In genomic region chr7:6589829-6590644, GRCh38 we compare ENCODE assay signal across 8 cellular contexts. TPM values are rescaled to one million over a fixed set of nuclear protein-coding genes. Genes with fewer than 3 reads are reported as not detected.
DNase-seq lines count a peak whose midpoint lies in the region; ATAC-seq and TF ChIP-seq lines count a peak whose summit lies in the region.

INTS15 (plus strand) TSS chr7:6590021; CDS start chr7:6590284, 263 bp downstream.

- ATAC-seq in Right ventricle myocardium inferior = peak; percentile 98

- no CpG with 5 or more reads among the region's 107 CpGs for WGBS in trophoblast cell (ENCODE audit: extremely low coverage, insufficient coverage, insufficient read length)
- 0 to 1% methylated on average over 41 to 44 of the region's 107 CpGs for WGBS in tibial nerve, 2 donors

- peak within 1 kb of the TSS; percentile 96 for H3K14ac ChIP-seq in trophoblast cell (ENCODE audit: low read length)

- H2BK5ac ChIP-seq in trophoblast cell (ENCODE audit: low read depth, low read length, poor library complexity) = peak within 1 kb of the TSS; percentile 76

- peak within 1 kb of the TSS; percentile 72 for H2AK5ac ChIP-seq in trophoblast cell (ENCODE audit: low read length)

- H3K9ac ChIP-seq in trophoblast cell (ENCODE audit: low read length) = peak within 1 kb of the TSS; percentile 89

- H3K36me3 ChIP-seq in H7 (replicated peaks; ENCODE audit: control insufficient read depth, insufficient read depth, low read length) = peaks cover 10% of the 10 kb centered on the region
- H3K36me3 ChIP-seq in trophoblast cell (ENCODE audit: control insufficient read depth in 1 of 2, insufficient read depth in 2 of 2, low read length in 2 of 2) = peaks cover 36% of the 10 kb centered on the region in 2 experiments
- H3K36me3 ChIP-seq in tibial nerve = peaks cover 0 to 70% (median 14%) of the 10 kb centered on the region in 3 donors

- no peaks in the 10 kb centered on the region for H3K9me3 Mint-ChIP-seq in activated naive CD8-positive, alpha-beta T cell (ENCODE audit: low read depth)

- intact Hi-C loops in Right ventricle myocardium inferior (cut with DNase I) = loop anchor here (2.0 kb wide), 1 partner anchor 13 kb away; the partner anchor contains the start of gene ZDHHC4

- TF ChIP-seq CTCF in GM10248 (IDR thresholded peaks at IDR 0.05; ENCODE audit: control extremely low read depth, extremely low read depth, low read depth, missing control alignments) (peak; percentile 88), tibial nerve (IDR thresholded peaks at IDR 0.05) (peak; percentile 82 to 99 (median 99))

- peaks cover 6% of the 10 kb centered on the region for H3K79me1 ChIP-seq in trophoblast cell (ENCODE audit: low read length)

- CTCF ChIA-PET in GM10248 (lab: Yijun Ruan, JAX) = interaction anchor here (0.9 to 6.8 kb wide), 14 partner anchors 9 to 268 kb away, joined by 3 to 69 read pairs (median 4); partner anchors contain the start of gene ZDHHC4

- peak within 1 kb of the TSS; percentile 79 for H2BK120ac ChIP-seq in trophoblast cell (ENCODE audit: insufficient read depth, low read length, poor library complexity)

- peak within 1 kb of the TSS; percentile 87 for H3K27ac Mint-ChIP-seq in activated naive CD8-positive, alpha-beta T cell

- H2BK12ac ChIP-seq in trophoblast cell (ENCODE audit: low read length) = no peak within 1 kb of the TSS

- peak within 1 kb of the TSS; percentile 94 for H3K18ac ChIP-seq in trophoblast cell (ENCODE audit: low read length)

- H3K27me3 ChIP-seq in H7 (ENCODE audit: control insufficient read depth, insufficient read depth, low read length) = no peaks in the 10 kb centered on the region
- H3K27me3 ChIP-seq in trophoblast cell (ENCODE audit: insufficient read depth, low read length) = no peaks in the 10 kb centered on the region
- H3K27me3 ChIP-seq in tibial nerve = no peaks in the 10 kb centered on the region

- peak; percentile 92 for DNase-seq in GM10248 (ENCODE audit: extremely low spot score)
- DNase-seq in H7 = peak; percentile 99
- DNase-seq in LoVo (ENCODE audit: low spot score) = peak; percentile 94
- peak; percentile 73 for DNase-seq in SKM-1 treated with dmso at 0.1 percent for 144 hours (lab: John Stamatoyannopoulos, UW; ENCODE audit: unreplicated experiment)
- peak; percentile 90 for DNase-seq in Right ventricle myocardium inferior (ENCODE audit: missing footprints)
- peak; percentile 78 to 93 for DNase-seq in trophoblast cell
- peak; percentile 26 to 43 for DNase-seq in tibial nerve (ENCODE audit: low spot score in 2 of 2)

- peak; percentile 13 to 63 for TF ChIP-seq POLR2A in tibial nerve (IDR thresholded peaks at IDR 0.05)

- no peaks in the 10 kb centered on the region for H3K27me3 Mint-ChIP-seq in activated naive CD8-positive, alpha-beta T cell

- H3K9me3 ChIP-seq in trophoblast cell (ENCODE audit: insufficient read depth, low read depth, low read length) (no peaks in the 10 kb centered on the region), tibial nerve (no peaks in the 10 kb centered on the region)

- peak within 1 kb of the TSS; percentile 90 for H3K4me2 ChIP-seq in trophoblast cell (ENCODE audit: low read length)

- H4K8ac ChIP-seq in trophoblast cell (ENCODE audit: low read depth, low read length) = peak within 1 kb of the TSS; percentile 92

- H4K12ac ChIP-seq in trophoblast cell (ENCODE audit: low read depth, low read length) = peak within 1 kb of the TSS; percentile 87

- H3K4me3 Mint-ChIP-seq in activated naive CD8-positive, alpha-beta T cell = peak within 1 kb of the TSS; percentile 96

- peak within 1 kb of the TSS; percentile 99 for H2AFZ ChIP-seq in trophoblast cell (ENCODE audit: insufficient read depth, low read length, poor library complexity)

- H3K36me3 Mint-ChIP-seq in activated naive CD8-positive, alpha-beta T cell = peaks cover 4% of the 10 kb centered on the region

- H3K4me3 ChIP-seq in H7 (ENCODE audit: insufficient read depth, low read depth, low read length) = peak within 1 kb of the TSS; percentile 95
- H3K4me3 ChIP-seq in trophoblast cell (ENCODE audit: low read depth, low read length) = peak within 1 kb of the TSS; percentile 83
- peak within 1 kb of the TSS; percentile 59 to 93 (median 77) for H3K4me3 ChIP-seq in tibial nerve

- POLR2A ChIA-PET in GM10248 (lab: Yijun Ruan, JAX) = interaction anchor here (1.7 kb wide), 1 partner anchor 10 kb away, joined by 6 read pairs; no protein-coding TSS in a partner anchor

- peak within 1 kb of the TSS; percentile 72 for H3K4ac ChIP-seq in trophoblast cell (ENCODE audit: low read depth, low read length)

- peaks cover 19% of the 10 kb centered on the region for H3K4me1 Mint-ChIP-seq in activated naive CD8-positive, alpha-beta T cell (ENCODE audit: low read depth)

- H3K79me2 ChIP-seq in trophoblast cell (ENCODE audit: control insufficient read depth, insufficient read depth, low read length, poor library complexity) = peaks cover 6% of the 10 kb centered on the region

- H3K23ac ChIP-seq in trophoblast cell (ENCODE audit: low read length) = no peak within 1 kb of the TSS

- peak in 1 of 2 donors; percentile 29 for TF ChIP-seq EP300 in tibial nerve (IDR thresholded peaks at IDR 0.05)

- H4K91ac ChIP-seq in trophoblast cell (ENCODE audit: low read depth, low read length) = peak within 1 kb of the TSS; percentile 77

- peak within 1 kb of the TSS; percentile 81 for H3K27ac ChIP-seq in trophoblast cell (ENCODE audit: low read depth, low read length)
- peak within 1 kb of the TSS in 3 of 4 donors; percentile 69 to 86 (median 82) for H3K27ac ChIP-seq in tibial nerve

- H3K4me1 ChIP-seq in trophoblast cell (ENCODE audit: control insufficient read depth in 1 of 2, insufficient read depth in 2 of 2, low read length in 2 of 2) (peaks cover 6 to 7% of the 10 kb centered on the region in 2 experiments), tibial nerve (peaks cover 0 to 25% (median 10%) of the 10 kb centered on the region in 4 donors)

RNA-seq across cellular contexts. Expression of gene INTS15, which starts in this region (rescaled TPM):
- total RNA-seq in H7 (2014; rRNA removed; shearing (Covaris generic)) = 24.7 and 30.7 TPM in 2 replicates
- 15.9 TPM for total RNA-seq in Right ventricle myocardium inferior
- polyA plus RNA-seq in trophoblast cell (2013) = 12.6 and 13.9 TPM in 2 replicates
- 10 to 100 TPM; 28.0 to 63.0 (median 34.0) TPM for total RNA-seq in tibial nerve

Comparison
In these comparisons a context has a peak if more than half of its experiments do, and no peak if none do; other contexts are left out.
1. Peak in every context shown above with its lines: DNase-seq, ATAC-seq, H3K4me3 ChIP-seq and H3K27ac ChIP-seq.
2. DNase-seq: peak in every context shown above with its lines; median percentile 99 in H7; 94 in LoVo; 92 in GM10248; 90 in Right ventricle myocardium inferior; 86 in trophoblast cell; 73 in SKM-1 treated with dmso at 0.1 percent for 144 hours; 34 in tibial nerve.